22 cellular contexts compared by ENCODE assay signal in the genomic region with DNA sequence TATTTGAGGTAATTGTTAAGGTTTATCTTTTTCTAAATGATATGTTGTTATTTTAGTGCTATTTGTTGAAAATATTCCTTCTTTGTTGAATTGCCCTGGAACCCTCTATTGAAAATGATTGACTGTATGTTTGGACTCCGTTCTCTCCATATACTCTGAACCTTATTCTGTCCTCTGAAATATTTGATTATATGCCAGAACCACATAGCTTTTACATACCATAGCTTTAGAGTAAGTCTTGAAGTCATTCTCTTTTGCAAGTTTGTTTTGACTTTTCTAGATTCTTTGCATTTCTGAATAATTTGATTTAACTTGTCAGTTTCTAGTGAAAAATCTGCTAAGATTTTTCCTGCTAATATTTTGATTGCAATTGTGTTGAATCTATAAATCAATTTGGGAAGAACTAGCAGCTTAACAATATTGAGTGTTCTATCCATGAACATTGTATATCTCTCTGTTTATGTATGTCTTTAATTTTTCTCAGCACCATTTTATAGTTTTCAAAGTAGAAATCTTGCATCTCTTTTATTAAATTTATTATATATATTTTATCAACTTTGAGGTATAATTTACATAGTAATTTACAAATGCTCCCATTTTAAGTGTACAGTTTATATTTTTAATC. TPM values are rescaled to one million over a fixed set of nuclear protein-coding genes. Genes with fewer than 3 reads are reported as not detected.
DNase-seq lines count a peak whose midpoint lies in the region; ATAC-seq, FAIRE-seq and TF ChIP-seq lines count a peak whose summit lies in the region.
"Had no signal": no experiment of that assay in that cellular context is flagged by ENCODE, and none has a peak within 500 bp of the region (broad histone marks: within the 10 kb centered on the region; RNA-seq: fewer than 3 reads in every experiment).

No MANE protein-coding gene starts in this region.

- H3K27ac ChIP-seq in smooth muscle cell (ENCODE audit: low read depth), result no peak overlapping the region
- H3K27ac ChIP-seq in hepatocyte, result no peak overlapping the region
- H3K27ac ChIP-seq: HL-60, SK-N-MC had no signal

- no peaks in the 10 kb centered on the region for H3K9me2 ChIP-seq in hepatocyte (replicated peaks; ENCODE audit: insufficient read depth)

- H3F3A ChIP-seq in smooth muscle cell (ENCODE audit: low read depth), result peaks cover 7% of the 10 kb centered on the region

- FAIRE-seq in RCC 7860 (lab: Jason Lieb, UNC), result peak; percentile 16
- FAIRE-seq: HTR-8/SVneo had no signal

- H3K4me1 ChIP-seq in smooth muscle cell (ENCODE audit: low read depth) (peaks cover 29% of the 10 kb centered on the region), hepatocyte (ENCODE audit: insufficient read depth) (peaks cover 16% of the 10 kb centered on the region)
- H3K4me1 ChIP-seq: Caco-2 had no signal

- H4K20me1 ChIP-seq in smooth muscle cell (ENCODE audit: low read depth) (peaks cover 5% of the 10 kb centered on the region), hepatocyte (ENCODE audit: insufficient read depth, poor library complexity, severe bottlenecking) (no peaks in the 10 kb centered on the region)

- H3K9ac ChIP-seq in smooth muscle cell (ENCODE audit: low read depth), result no peak overlapping the region

- no peaks in the 10 kb centered on the region for H3K9me3 ChIP-seq in smooth muscle cell (replicated peaks; ENCODE audit: low read depth)
- no peaks in the 10 kb centered on the region for H3K9me3 ChIP-seq in hepatocyte (ENCODE audit: low read depth)

- ATAC-seq in GM18909 (IDR thresholded peaks at IDR 0.05; ENCODE audit: poor library complexity, unreplicated experiment) (no peak), HG02870 (IDR thresholded peaks at IDR 0.05; ENCODE audit: unreplicated experiment) (no peak)

- TF ChIP-seq CTCF in fibroblast of the aortic adventitia (IDR thresholded peaks at IDR 0.05; ENCODE audit: insufficient read depth, low read length) (no peak), smooth muscle cell (IDR thresholded peaks at IDR 0.05; ENCODE audit: borderline replicate concordance, insufficient read depth, poor library complexity, severe bottlenecking) (no peak), hepatocyte (IDR thresholded peaks at IDR 0.05; ENCODE audit: poor library complexity) (no peak)

- H3K36me3 ChIP-seq in smooth muscle cell (ENCODE audit: low read depth) (no peaks in the 10 kb centered on the region), hepatocyte (replicated peaks; ENCODE audit: insufficient read depth, low read depth) (no peaks in the 10 kb centered on the region)

- H3K27me3 ChIP-seq in smooth muscle cell (ENCODE audit: low read depth) (no peaks in the 10 kb centered on the region), hepatocyte (no peaks in the 10 kb centered on the region)

- H3K79me2 ChIP-seq in smooth muscle cell (ENCODE audit: low read depth) (no peaks in the 10 kb centered on the region), hepatocyte (no peaks in the 10 kb centered on the region)

- DNase-seq in ELR (ENCODE audit: low read depth), result peak; percentile 40
- no peak for DNase-seq in RCC 7860 (ENCODE audit: low spot score)
- peak; percentile 23 for DNase-seq in fibroblast of the aortic adventitia (ENCODE audit: low read depth)
- DNase-seq in smooth muscle cell (lab: John Stamatoyannopoulos, UW; ENCODE audit: unreplicated experiment), result no peak
- DNase-seq in C1 segment of cervical spinal cord (lab: John Stamatoyannopoulos, UW), result no peak
- no peak for DNase-seq in hepatocyte (ENCODE audit: low spot score)
- DNase-seq: Caco-2; CD4-positive, CD25-positive, alpha-beta regulatory T cell; DMS153; Karpas-422; NCI-H1048; NCI-H1436 treated with DMSO at 0.1 percent for 48 hours; NCI-H2029 treated with DMSO at 0.1 percent for 48 hours; NCI-H2171 treated with DMSO at 0.1 percent for 48 hours; NCI-H446 treated with DMSO at 0.1 percent for 48 hours; NK-92 treated with Interleukin-12 subunit alpha and Interleukin-12 subunit beta, amount 100 ng/mL, for 24 hours; SHP77 had no signal

- H3K4me3 ChIP-seq in fibroblast of the aortic adventitia (ENCODE audit: low read depth, low read length) (no peak overlapping the region), smooth muscle cell (no peak overlapping the region), hepatocyte (no peak overlapping the region)
- H3K4me3 ChIP-seq: SK-N-MC had no signal

- H2AFZ ChIP-seq in smooth muscle cell (ENCODE audit: low read depth) (no peak overlapping the region), hepatocyte (no peak overlapping the region)

- 55% methylated on average over 1 of the region's 1 CpG for WGBS in smooth muscle cell (ENCODE audit: low lambda C conversion rate)
- 69% methylated on average over 1 of the region's 1 CpG for WGBS in hepatocyte (ENCODE audit: low lambda C conversion rate, missing lambda C conversion rate)

- H3K4me2 ChIP-seq in smooth muscle cell (peak overlapping the region; percentile 41), hepatocyte (no peak overlapping the region)

RNA-seq across cellular contexts. Expression of a gene that starts 51.7 kb away (rescaled TPM):
- total RNA-seq in fibroblast of the aortic adventitia (ENCODE audit: low replicate concordance), result 22.1 and 26.8 TPM in 2 replicates
- total RNA-seq in smooth muscle cell, result 25.0 and 37.8 TPM in 2 replicates
- polyA plus RNA-seq in smooth muscle cell, result 47.0 and 55.2 TPM in 2 replicates
- total RNA-seq in hepatocyte, result 28.2 and 38.7 TPM in 2 replicates
- 49.3 and 65.3 TPM in 2 replicates for polyA plus RNA-seq in hepatocyte

Comparison
In these comparisons a context has a peak if more than half of its experiments do, and no peak if none do; other contexts are left out.
1. DNase-seq: peak in ELR (single experiment) and fibroblast of the aortic adventitia (single experiment); none in RCC 7860 (single experiment), smooth muscle cell (single experiment), C1 segment of cervical spinal cord (0 of 14) and hepatocyte (single experiment).